Comparison of ENCODE assay signal across 34 cellular contexts in the genomic region with DNA sequence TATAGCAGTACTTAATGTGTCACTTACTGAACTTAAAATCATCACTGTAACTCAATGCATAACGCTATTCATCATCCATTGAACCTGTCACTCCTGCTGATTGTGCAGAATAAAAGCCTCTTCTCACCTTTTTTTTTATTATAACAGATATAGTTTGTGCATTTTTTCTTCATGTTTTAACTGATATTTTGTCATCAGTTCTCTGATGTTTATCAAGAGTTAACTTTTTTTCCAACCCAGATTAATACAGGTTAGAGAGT.
"Had no signal": no experiment of that assay in that cellular context is flagged by ENCODE, and none has a peak within 500 bp of the region (broad histone marks: within the 10 kb centered on the region; RNA-seq: fewer than 3 reads in every experiment).

No MANE protein-coding gene starts in this region.

- DNase-seq: activated B cell treated with CpG ODN at 0.5 μM for 24 hours; activated CD4-positive, alpha-beta memory T cell treated with anti-CD3 and anti-CD28 coated beads for 36 hours; activated CD4-positive, alpha-beta T cell treated with anti-CD3 and anti-CD28 coated beads for 4 hours; activated CD4-positive, alpha-beta T cell treated with anti-CD3 and anti-CD28 coated beads, Interleukin-2, amount 10 ng/mL, durations not matched to agents 24 days and 14 days; activated CD4-positive, alpha-beta T cell treated with anti-CD3 and anti-CD28 coated beads, Interleukin-2, amount 50 U/mL, for 1 hour; activated CD4-positive, alpha-beta T cell treated with anti-CD3 and anti-CD28 coated beads, Interleukin-2, amount 50 U/mL, for 4 hours; activated CD4-positive, CD25-positive, alpha-beta regulatory T cell treated with anti-CD3 and anti-CD28 coated beads, Interleukin-2, amount 50 U/mL, for 72 hours; activated CD8-positive, alpha-beta memory T cell treated with anti-CD3 and anti-CD28 coated beads, Interleukin-2, amount 50 U/mL, for 4 hours; activated CD8-positive, alpha-beta T cell treated with anti-CD3 and anti-CD28 coated beads for 36 hours; activated effector memory CD4-positive, alpha-beta T cell treated with anti-CD3 and anti-CD28 coated beads, Interleukin-2, amount 50 U/mL, for 16 hours; activated gamma-delta T cell treated with Interleukin-2 at 50 U/mL for 16 hours; activated naive CD4-positive, alpha-beta T cell; activated naive CD4-positive, alpha-beta T cell treated with anti-CD3 and anti-CD28 coated beads for 36 hours; activated naive CD4-positive, alpha-beta T cell treated with anti-CD3 and anti-CD28 coated beads, Interleukin-2, amount 50 U/mL, for 16 hours; activated naive CD8-positive, alpha-beta T cell treated with anti-CD3 and anti-CD28 coated beads for 36 hours; activated T-cell treated with anti-CD3 and anti-CD28 coated beads for 4 hours; activated T-cell treated with anti-CD3 and anti-CD28 coated beads, Interleukin-2, amount 50 U/mL, for 1 hour; activated T-cell treated with anti-CD3 and anti-CD28 coated beads, Interleukin-2, amount 50 U/mL, for 4 hours; activated T-cell treated with anti-CD3 and anti-CD28 coated beads, Interleukin-2, amount 50 U/mL, for 72 hours; adrenal gland; amniotic stem cell; cerebellar nuclear complex; T-helper 1 cell; T-helper 2 cell; T-helper 9 cell had no signal

- H3K4me1 Mint-ChIP-seq: activated B cell treated with CpG ODN at 0.5 μM for 24 hours; activated CD4-positive, alpha-beta T cell treated with anti-CD3 and anti-CD28 coated beads, Interleukin-2, amount 10 ng/mL, durations not matched to agents 24 days and 14 days; activated naive CD8-positive, alpha-beta T cell treated with anti-CD3 and anti-CD28 coated beads for 36 hours; activated T-helper 17 cell treated with anti-CD3 and anti-CD28 coated beads, Interleukin-2, amount 50 U/mL, for 72 hours; central memory CD8-positive, alpha-beta T cell had no signal

- H3K27me3 Mint-ChIP-seq: activated B cell treated with CpG ODN at 0.5 μM for 24 hours; activated CD4-positive, alpha-beta memory T cell treated with anti-CD3 and anti-CD28 coated beads for 36 hours; activated CD4-positive, alpha-beta T cell treated with anti-CD3 and anti-CD28 coated beads, Interleukin-2, amount 10 ng/mL, durations not matched to agents 24 days and 14 days; activated CD8-positive, alpha-beta T cell treated with anti-CD3 and anti-CD28 coated beads for 36 hours; activated naive CD8-positive, alpha-beta T cell treated with anti-CD3 and anti-CD28 coated beads for 36 hours; central memory CD8-positive, alpha-beta T cell had no signal

- H3K4me3 Mint-ChIP-seq: activated B cell treated with CpG ODN at 0.5 μM for 24 hours; activated CD4-positive, alpha-beta memory T cell treated with anti-CD3 and anti-CD28 coated beads for 36 hours; activated CD4-positive, alpha-beta T cell treated with anti-CD3 and anti-CD28 coated beads, Interleukin-2, amount 10 ng/mL, durations not matched to agents 24 days and 14 days; activated CD8-positive, alpha-beta T cell treated with anti-CD3 and anti-CD28 coated beads for 36 hours; activated naive CD4-positive, alpha-beta T cell treated with anti-CD3 and anti-CD28 coated beads for 36 hours; activated naive CD8-positive, alpha-beta T cell treated with anti-CD3 and anti-CD28 coated beads for 36 hours; activated T-cell treated with anti-CD3 and anti-CD28 coated beads, Interleukin-2, amount 50 U/mL, for 4 hours; activated T-cell treated with anti-CD3 and anti-CD28 coated beads, Interleukin-2, amount 50 U/mL, for 72 hours; activated T-helper 1 cell treated with anti-CD3 and anti-CD28 coated beads, Interleukin-12 subunit alpha, Interleukin-12 subunit beta, Interleukin-2, Interleukin-4 antibody, amounts not matched to agents 30 ng/mL and 10 ng/mL and 1 ng/mL, durations not matched to agents 14 hours and 24 hours and 36 hours; activated T-helper 17 cell treated with anti-CD3 and anti-CD28 coated beads, Interleukin-2, amount 50 U/mL, for 72 hours; brain; central memory CD8-positive, alpha-beta T cell; T-helper 1 cell treated with Interleukin-12 subunit alpha and Interleukin-12 subunit beta and Interleukin-4 antibody, amounts not matched to agents 30 μg/mL and 1 μg/mL, for 36 hours; T-helper 2 cell treated with Interferon-gamma antibody and Interleukin-4, amounts not matched to agents 5 μg/mL and 100 μg/mL, for 36 hours had no signal

- H3K36me3 Mint-ChIP-seq: activated CD4-positive, alpha-beta memory T cell treated with anti-CD3 and anti-CD28 coated beads for 36 hours; activated naive CD4-positive, alpha-beta T cell treated with anti-CD3 and anti-CD28 coated beads, Interleukin-2, amount 50 U/mL, for 72 hours; activated naive CD8-positive, alpha-beta T cell treated with anti-CD3 and anti-CD28 coated beads for 36 hours; brain had no signal

- H3K27ac Mint-ChIP-seq: activated B cell treated with CpG ODN at 0.5 μM for 24 hours; activated CD4-positive, alpha-beta memory T cell treated with anti-CD3 and anti-CD28 coated beads for 36 hours; activated CD4-positive, alpha-beta T cell treated with anti-CD3 and anti-CD28 coated beads, Interleukin-2, amount 10 ng/mL, durations not matched to agents 24 days and 14 days; activated CD8-positive, alpha-beta T cell treated with anti-CD3 and anti-CD28 coated beads for 36 hours; activated naive CD4-positive, alpha-beta T cell treated with anti-CD3 and anti-CD28 coated beads for 36 hours; activated naive CD4-positive, alpha-beta T cell treated with anti-CD3 and anti-CD28 coated beads, Interleukin-2, amount 50 U/mL, for 72 hours; activated naive CD8-positive, alpha-beta T cell treated with anti-CD3 and anti-CD28 coated beads for 36 hours; activated T-cell treated with anti-CD3 and anti-CD28 coated beads, Interleukin-2, amount 50 U/mL, for 72 hours; activated T-helper 1 cell treated with anti-CD3 and anti-CD28 coated beads, Interleukin-12 subunit alpha, Interleukin-12 subunit beta, Interleukin-2, Interleukin-4 antibody, amounts not matched to agents 30 ng/mL and 10 ng/mL and 1 ng/mL, durations not matched to agents 14 hours and 24 hours and 36 hours; activated T-helper 17 cell treated with anti-CD3 and anti-CD28 coated beads, Interleukin-2, amount 50 U/mL, for 72 hours; T-helper 1 cell treated with Interleukin-12 subunit alpha and Interleukin-12 subunit beta and Interleukin-4 antibody, amounts not matched to agents 30 μg/mL and 1 μg/mL, for 36 hours; T-helper 2 cell treated with Interferon-gamma antibody and Interleukin-4, amounts not matched to agents 5 μg/mL and 100 μg/mL, for 36 hours had no signal

- ATAC-seq: activated CD8-positive, alpha-beta T cell treated with anti-CD3 and anti-CD28 coated beads for 36 hours; activated naive CD4-positive, alpha-beta T cell treated with anti-CD3 and anti-CD28 coated beads, Interleukin-2, amount 50 U/mL, for 72 hours; activated T-cell treated with anti-CD3 and anti-CD28 coated beads, Interleukin-2, amount 50 U/mL, for 4 hours; activated T-cell treated with anti-CD3 and anti-CD28 coated beads, Interleukin-2, amount 50 U/mL, for 72 hours; activated T-helper 17 cell treated with anti-CD3 and anti-CD28 coated beads, Interleukin-2, amount 50 U/mL, for 72 hours had no signal

- FAIRE-seq: bronchial epithelial cell, TTC549 had no signal

- H3K9me3 Mint-ChIP-seq: activated B cell treated with CpG ODN at 0.5 μM for 24 hours; activated CD4-positive, alpha-beta memory T cell treated with anti-CD3 and anti-CD28 coated beads for 36 hours; activated CD4-positive, alpha-beta T cell treated with anti-CD3 and anti-CD28 coated beads, Interleukin-2, amount 10 ng/mL, durations not matched to agents 24 days and 14 days; activated CD8-positive, alpha-beta T cell treated with anti-CD3 and anti-CD28 coated beads for 36 hours; activated naive CD4-positive, alpha-beta T cell treated with anti-CD3 and anti-CD28 coated beads for 36 hours; activated naive CD4-positive, alpha-beta T cell treated with anti-CD3 and anti-CD28 coated beads, Interleukin-2, amount 50 U/mL, for 72 hours; activated naive CD8-positive, alpha-beta T cell treated with anti-CD3 and anti-CD28 coated beads for 36 hours; activated T-cell treated with anti-CD3 and anti-CD28 coated beads, Interleukin-2, amount 50 U/mL, for 4 hours; activated T-helper 1 cell treated with anti-CD3 and anti-CD28 coated beads, Interleukin-12 subunit alpha, Interleukin-12 subunit beta, Interleukin-2, Interleukin-4 antibody, amounts not matched to agents 30 ng/mL and 10 ng/mL and 1 ng/mL, durations not matched to agents 14 hours and 24 hours and 36 hours; activated T-helper 17 cell treated with anti-CD3 and anti-CD28 coated beads, Interleukin-2, amount 50 U/mL, for 72 hours; brain; central memory CD8-positive, alpha-beta T cell; T-helper 1 cell treated with Interleukin-12 subunit alpha and Interleukin-12 subunit beta and Interleukin-4 antibody, amounts not matched to agents 30 μg/mL and 1 μg/mL, for 36 hours; T-helper 2 cell treated with Interferon-gamma antibody and Interleukin-4, amounts not matched to agents 5 μg/mL and 100 μg/mL, for 36 hours had no signal
